12 cellular contexts compared by ENCODE assay signal in the genomic region with DNA sequence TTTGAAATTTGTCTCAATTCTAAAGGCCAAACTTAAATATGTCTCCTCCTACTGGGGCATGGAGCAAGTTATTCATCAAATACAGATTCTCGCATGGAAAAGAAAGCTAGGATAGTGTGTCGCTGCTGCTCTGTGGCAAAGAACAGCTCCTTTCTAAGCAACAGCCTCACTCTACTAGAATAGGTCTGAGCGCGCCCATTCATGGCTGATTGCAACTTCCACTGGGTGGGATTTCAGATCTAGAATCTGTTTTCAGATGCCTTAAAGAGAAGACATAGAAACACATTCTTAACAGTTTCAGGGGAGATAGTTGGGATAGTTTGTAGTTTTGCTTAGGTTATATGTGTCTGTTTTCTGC. TPM values are rescaled to one million over a fixed set of nuclear protein-coding genes. Genes with fewer than 3 reads are reported as not detected.
DNase-seq lines count a peak whose midpoint lies in the region; ATAC-seq, FAIRE-seq and TF ChIP-seq lines count a peak whose summit lies in the region.
"Had no signal": no experiment of that assay in that cellular context is flagged by ENCODE, and none has a peak within 500 bp of the region (broad histone marks: within the 10 kb centered on the region; RNA-seq: fewer than 3 reads in every experiment).

No MANE protein-coding gene starts in this region.

- no peak for ATAC-seq in activated CD4-positive, alpha-beta T cell treated with anti-CD3 and anti-CD28 coated beads for 36 hours

- peak overlapping the region; percentile 82 for H3K4me3 Mint-ChIP-seq in activated CD4-positive, alpha-beta T cell treated with anti-CD3 and anti-CD28 coated beads for 36 hours
- H3K4me3 Mint-ChIP-seq in activated T-helper 1 cell treated with anti-CD3 and anti-CD28 coated beads, Interleukin-12 subunit alpha, Interleukin-12 subunit beta, Interleukin-2, Interleukin-4 antibody, amounts not matched to agents 30 ng/mL and 10 ng/mL and 1 ng/mL, durations not matched to agents 14 hours and 24 hours and 36 hours = peak overlapping the region; percentile 95

- H3K36me3 ChIP-seq in spleen = peaks cover 0 to 14% (median 0%) of the 10 kb centered on the region in 6 donors
- H3K36me3 ChIP-seq: SJCRH30, thyroid gland had no signal

- CTCF ChIA-PET in activated CD4-positive, alpha-beta T cell treated with anti-CD3 and anti-CD28 coated beads for 36 hours (lab: Charles Lee) = interaction anchor here (0.7 to 3.1 kb wide), 20 partner anchors 11 to 193 kb away, joined by 3 to 32 read pairs (median 4); no protein-coding TSS in a partner anchor

- peaks cover 8 to 89% (median 64%) of the 10 kb centered on the region in 6 donors for H3K4me1 ChIP-seq in spleen
- H3K4me1 ChIP-seq: SJCRH30 had no signal

- no peak for TF ChIP-seq POLR2A in spleen (IDR thresholded peaks at IDR 0.05)

- H3K27ac Mint-ChIP-seq in activated CD4-positive, alpha-beta T cell treated with anti-CD3 and anti-CD28 coated beads for 36 hours = peak overlapping the region; percentile 97
- peak overlapping the region; percentile 96 for H3K27ac Mint-ChIP-seq in activated T-helper 1 cell treated with anti-CD3 and anti-CD28 coated beads, Interleukin-12 subunit alpha, Interleukin-12 subunit beta, Interleukin-2, Interleukin-4 antibody, amounts not matched to agents 30 ng/mL and 10 ng/mL and 1 ng/mL, durations not matched to agents 14 hours and 24 hours and 36 hours

- H3K9me3 ChIP-seq in spleen = no peaks in the 10 kb centered on the region
- H3K9me3 ChIP-seq: SJCRH30, thyroid gland had no signal

- H3K4me3 ChIP-seq in fibroblast of villous mesenchyme (ENCODE audit: low read depth, low read length) (peak overlapping the region; percentile 69), spleen (peak overlapping the region in 5 of 8 donors; percentile 26 to 76 (median 72))
- H3K4me3 ChIP-seq: SJCRH30, thyroid gland had no signal

- 81 to 92% (median 86%) methylated on average over 4 of the region's 4 CpGs for WGBS in spleen, 5 donors

- peaks cover 54% of the 10 kb centered on the region for H3K36me3 Mint-ChIP-seq in activated CD4-positive, alpha-beta T cell treated with anti-CD3 and anti-CD28 coated beads for 36 hours (ENCODE audit: low read depth)
- H3K36me3 Mint-ChIP-seq in activated T-helper 1 cell treated with anti-CD3 and anti-CD28 coated beads, Interleukin-12 subunit alpha, Interleukin-12 subunit beta, Interleukin-2, Interleukin-4 antibody, amounts not matched to agents 30 ng/mL and 10 ng/mL and 1 ng/mL, durations not matched to agents 14 hours and 24 hours and 36 hours (ENCODE audit: low read depth) = peaks cover 42% of the 10 kb centered on the region

- H3K9me3 Mint-ChIP-seq in activated CD4-positive, alpha-beta T cell treated with anti-CD3 and anti-CD28 coated beads for 36 hours (ENCODE audit: low read depth) = no peaks in the 10 kb centered on the region
- no peaks in the 10 kb centered on the region for H3K9me3 Mint-ChIP-seq in activated T-helper 1 cell treated with anti-CD3 and anti-CD28 coated beads, Interleukin-12 subunit alpha, Interleukin-12 subunit beta, Interleukin-2, Interleukin-4 antibody, amounts not matched to agents 30 ng/mL and 10 ng/mL and 1 ng/mL, durations not matched to agents 14 hours and 24 hours and 36 hours

- H3K27ac ChIP-seq in spleen = peak overlapping the region in 4 of 8 donors; percentile 8 to 74 (median 41)
- H3K27ac ChIP-seq: SJCRH30 had no signal

- no peaks in the 10 kb centered on the region for H3K27me3 Mint-ChIP-seq in activated CD4-positive, alpha-beta T cell treated with anti-CD3 and anti-CD28 coated beads for 36 hours
- peaks cover 19% of the 10 kb centered on the region for H3K27me3 Mint-ChIP-seq in activated T-helper 1 cell treated with anti-CD3 and anti-CD28 coated beads, Interleukin-12 subunit alpha, Interleukin-12 subunit beta, Interleukin-2, Interleukin-4 antibody, amounts not matched to agents 30 ng/mL and 10 ng/mL and 1 ng/mL, durations not matched to agents 14 hours and 24 hours and 36 hours (ENCODE audit: insufficient read depth)

- H3K4me1 Mint-ChIP-seq in activated CD4-positive, alpha-beta T cell treated with anti-CD3 and anti-CD28 coated beads for 36 hours = peaks cover 56% of the 10 kb centered on the region
- peaks cover 71% of the 10 kb centered on the region for H3K4me1 Mint-ChIP-seq in activated T-helper 1 cell treated with anti-CD3 and anti-CD28 coated beads, Interleukin-12 subunit alpha, Interleukin-12 subunit beta, Interleukin-2, Interleukin-4 antibody, amounts not matched to agents 30 ng/mL and 10 ng/mL and 1 ng/mL, durations not matched to agents 14 hours and 24 hours and 36 hours (ENCODE audit: low read depth)

- FAIRE-seq in HTR-8/SVneo (lab: Jason Lieb, UNC) = no peak

- POLR2A ChIA-PET in activated CD4-positive, alpha-beta T cell treated with anti-CD3 and anti-CD28 coated beads for 36 hours (lab: Charles Lee) = interaction anchor here (0.6 to 2.0 kb wide), 7 partner anchors 10 to 582 kb away, joined by 3 to 8 read pairs (median 4); no protein-coding TSS in a partner anchor

- no peak for TF ChIP-seq CTCF in fibroblast of villous mesenchyme (IDR thresholded peaks at IDR 0.05; ENCODE audit: insufficient read depth, low read depth, low read length)
- no peak for TF ChIP-seq CTCF in spleen (IDR thresholded peaks at IDR 0.05 in 8 of 11, conservative IDR thresholded peaks at IDR 0.05 in 3 of 11)

- peaks cover 0 to 53% (median 26%) of the 10 kb centered on the region in 7 donors for H3K27me3 ChIP-seq in spleen (replicated peaks in 1 of 7)
- H3K27me3 ChIP-seq: SJCRH30, thyroid gland had no signal

- intact Hi-C loops in activated CD4-positive, alpha-beta T cell treated with anti-CD3 and anti-CD28 coated beads for 36 hours (cut with DNase I, micrococcal nuclease) = loop anchor here (2.0 to 10.0 kb wide), 14 partner anchors 93 to 1038 kb away; a partner anchor contains a TSS
- intact Hi-C loops in activated T-helper 1 cell treated with anti-CD3 and anti-CD28 coated beads, Interleukin-12 subunit alpha, Interleukin-12 subunit beta, Interleukin-2, Interleukin-4 antibody, amounts not matched to agents 30 ng/mL and 10 ng/mL and 1 ng/mL, durations not matched to agents 14 hours and 24 hours and 36 hours (cut with micrococcal nuclease) = loop anchor here (1.0 to 10.0 kb wide), 11 partner anchors 47 to 935 kb away; a partner anchor contains a TSS
- intact Hi-C loops in spleen (cut with DNase I; ENCODE audit: low total_unique reads) = no loop called here

- peak; percentile 44 for DNase-seq in activated CD4-positive, alpha-beta T cell treated with anti-CD3 and anti-CD28 coated beads for 36 hours
- DNase-seq in activated CD4-positive, alpha-beta T cell treated with anti-CD3 and anti-CD28 coated beads, Interleukin-2, amount 50 U/mL, for 1 hour = no peak
- no peak for DNase-seq in activated T-helper 1 cell treated with anti-CD3 and anti-CD28 coated beads, Interleukin-12 subunit alpha, Interleukin-12 subunit beta, Interleukin-2, Interleukin-4 antibody, amounts not matched to agents 30 ng/mL and 10 ng/mL and 1 ng/mL, durations not matched to agents 14 hours and 24 hours and 36 hours (ENCODE audit: low spot score)
- DNase-seq in fibroblast of villous mesenchyme (ENCODE audit: low read depth) (no peak), spleen (no peak), NCI-H187 treated with DMSO at 0.1 percent for 48 hours (lab: John Stamatoyannopoulos, UW) (no peak), HTR-8/SVneo (ENCODE audit: insufficient read length, low spot score) (no peak), NCI-H2227 treated with DMSO at 0.1 percent for 48 hours (lab: John Stamatoyannopoulos, UW) (no peak)
- DNase-seq: GF-D8, SJCRH30, thyroid gland had no signal

RNA-seq across cellular contexts. Expression of a gene that starts 2.4 kb away (rescaled TPM):
- total RNA-seq in activated CD4-positive, alpha-beta T cell treated with anti-CD3 and anti-CD28 coated beads for 36 hours = 100 to 1,000 TPM; 134 to 146 TPM
- 135 and 139 TPM in 2 replicates for total RNA-seq in activated T-helper 1 cell treated with anti-CD3 and anti-CD28 coated beads, Interleukin-12 subunit alpha, Interleukin-12 subunit beta, Interleukin-2, Interleukin-4 antibody, amounts not matched to agents 30 ng/mL and 10 ng/mL and 1 ng/mL, durations not matched to agents 14 hours and 24 hours and 36 hours
- 89.2 and 101 TPM in 2 replicates for total RNA-seq in fibroblast of villous mesenchyme
- total RNA-seq in spleen = 10 to 100 TPM; 14.1 to 76.4 (median 33.6) TPM
- polyA plus RNA-seq in spleen = 10 to 100 TPM in 2 of 3 donors, 1 to 10 TPM in 1; 5.1 to 14.6 (median 12.2) TPM
- total RNA-seq: A172, SJCRH30 had no signal
